ENCODE assay signal across 8 cellular contexts in genomic region chr3:187368765-187369450, GRCh38. TPM values are rescaled to one million over a fixed set of nuclear protein-coding genes. Genes with fewer than 3 reads are reported as not detected.
DNase-seq lines count a peak whose midpoint lies in the region; ATAC-seq, FAIRE-seq and TF ChIP-seq lines count a peak whose summit lies in the region.

No MANE protein-coding gene starts in this region.

- peak overlapping the region in 1 of 2 experiments; percentile 44; a peak in 3 of 4 replicates for H3K4me3 ChIP-seq in SK-N-SH (ENCODE audit: low read depth in 2 of 2, low read length in 1 of 2)
- peak overlapping the region; percentile 44 to 69 (median 59) for H3K4me3 ChIP-seq in spleen

- peak overlapping the region; percentile 81 for H2AFZ ChIP-seq in SK-N-SH (ENCODE audit: low read depth)

- no peak for TF ChIP-seq EP300 in SK-N-SH (IDR thresholded peaks at IDR 0.05; ENCODE audit: borderline replicate concordance in 1 of 2, low read depth in 1 of 2, low read length in 1 of 2)

- DNase-seq in Calu3 (peak; percentile 29), HFFc6 (no peak), SK-N-SH (no peak), globus pallidus (ENCODE audit: low spot score) (peak; percentile 9), spleen (no peak), NK-92 (lab: John Stamatoyannopoulos, UW; ENCODE audit: unreplicated experiment) (no peak), frontal cortex (ENCODE audit: low spot score in 2 of 2) (no peak)

- no peaks in the 10 kb centered on the region for H3K9me2 ChIP-seq in SK-N-SH

- H3K9ac ChIP-seq in SK-N-SH: peak overlapping the region; percentile 36; the same call in 1 of the 2 replicates

- H3K36me3 Mint-ChIP-seq in Calu3 (ENCODE audit: insufficient read depth, unreplicated experiment) (peaks cover 17% of the 10 kb centered on the region), HFFc6 (ENCODE audit: low read depth) (no peaks in the 10 kb centered on the region)

- no peak for FAIRE-seq in frontal cortex (lab: Jason Lieb, UNC)

- no peaks in the 10 kb centered on the region for H3K4me1 ChIP-seq in SK-N-SH (ENCODE audit: control insufficient read depth in 1 of 2, insufficient read depth in 2 of 2, low read depth in 1 of 2, low read length in 1 of 2)
- H3K4me1 ChIP-seq in spleen: peaks cover 11 to 35% (median 25%) of the 10 kb centered on the region in 6 donors

- H3K79me2 ChIP-seq in SK-N-SH (ENCODE audit: insufficient read depth): no peaks in the 10 kb centered on the region

- no peaks in the 10 kb centered on the region for H4K20me1 ChIP-seq in SK-N-SH (ENCODE audit: insufficient read depth)

- intact Hi-C loops in Calu3 (cut with micrococcal nuclease; ENCODE audit: unreplicated experiment) (no loop called here), spleen (cut with DNase I; ENCODE audit: low total_unique reads) (no loop called here)

- peaks cover 3% of the 10 kb centered on the region for H3K9me3 Mint-ChIP-seq in Calu3 (ENCODE audit: low read depth, unreplicated experiment)
- no peaks in the 10 kb centered on the region for H3K9me3 Mint-ChIP-seq in HFFc6

- BruUV-seq in Calu3 (replicated peaks; lab: Mats Ljungman, UMichigan): TSS peak; percentile 91

- H3K27ac Mint-ChIP-seq in Calu3 (ENCODE audit: unreplicated experiment) (peak overlapping the region; percentile 98), HFFc6 (no peak overlapping the region)

- TF ChIP-seq CTCF in Calu3 (IDR thresholded peaks at IDR 0.05; ENCODE audit: unreplicated experiment) (no peak), HFFc6 (IDR thresholded peaks at IDR 0.05) (no peak), SK-N-SH (IDR thresholded peaks at IDR 0.05) (no peak), spleen (IDR thresholded peaks at IDR 0.05 in 8 of 11, conservative IDR thresholded peaks at IDR 0.05 in 3 of 11) (no peak)

- no peaks in the 10 kb centered on the region for H3F3A ChIP-seq in SK-N-SH (replicated peaks; ENCODE audit: insufficient read depth)

- CTCF ChIA-PET in Calu3 (lab: Charles Lee): interaction anchor here (0.6 to 2.5 kb wide), 7 partner anchors 23 to 1961 kb away, joined by 3 to 13 read pairs (median 5); no protein-coding TSS in a partner anchor
- CTCF ChIA-PET in SK-N-SH (lab: Yijun Ruan, JAX): no interaction called here

- H3K4me1 Mint-ChIP-seq in Calu3 (ENCODE audit: low read depth, unreplicated experiment) (peaks cover 17% of the 10 kb centered on the region), HFFc6 (ENCODE audit: low read depth) (peaks cover 9% of the 10 kb centered on the region; the same call in 1 of the 2 replicates)

- H3K9me3 ChIP-seq in SK-N-SH (no peaks in the 10 kb centered on the region), spleen (peaks cover 0 to 28% (median 0%) of the 10 kb centered on the region in 8 donors)

- H3K27me3 Mint-ChIP-seq in Calu3 (ENCODE audit: unreplicated experiment) (no peaks in the 10 kb centered on the region), HFFc6 (ENCODE audit: insufficient read depth) (peaks cover 18% of the 10 kb centered on the region)

- 27% methylated on average over 4 of the region's 4 CpGs for WGBS in SK-N-SH (ENCODE audit: low lambda C conversion rate)
- WGBS in spleen, 5 donors: 5 to 22% (median 11%) methylated on average over 4 of the region's 4 CpGs

- POLR2A ChIA-PET in SK-N-SH (lab: Yijun Ruan, JAX): no interaction called here

- ATAC-seq in GM18519 (IDR thresholded peaks at IDR 0.05; ENCODE audit: low FRiP score, unreplicated experiment): no peak

- 0 out of 2 replicates have a peak, but pooled peaks cover 10% of the 10 kb centered on the region for H3K27me3 ChIP-seq in SK-N-SH (ENCODE audit: insufficient read depth)
- no peaks in the 10 kb centered on the region for H3K27me3 ChIP-seq in spleen (replicated peaks in 1 of 7)

- TF ChIP-seq RAD21 in SK-N-SH (IDR thresholded peaks at IDR 0.05; ENCODE audit: low read length): no peak

- peak overlapping the region; percentile 79 for H3K4me2 ChIP-seq in SK-N-SH

- H3K4me3 Mint-ChIP-seq in Calu3 (ENCODE audit: low read depth, unreplicated experiment) (peak overlapping the region; percentile 74), HFFc6 (peak overlapping the region; percentile 77)

- H3K27ac ChIP-seq in SK-N-SH (ENCODE audit: low read depth in 2 of 2, low read length in 1 of 2) (no peak overlapping the region), spleen (peak overlapping the region; percentile 80 to 97 (median 90))

- H3K36me3 ChIP-seq in SK-N-SH (replicated peaks in 1 of 2; ENCODE audit: control insufficient read depth in 1 of 2, insufficient read depth in 2 of 2, low read length in 1 of 2) (no peaks in the 10 kb centered on the region), spleen (peaks cover 0 to 38% (median 20%) of the 10 kb centered on the region in 6 donors)

- TF ChIP-seq POLR2A in spleen (IDR thresholded peaks at IDR 0.05): no peak

TF ChIP-seq in SK-N-SH, 30 proteins besides CTCF, POLR2A, EP300 and RAD21:
- TF ChIP-seq, protein P1, sequence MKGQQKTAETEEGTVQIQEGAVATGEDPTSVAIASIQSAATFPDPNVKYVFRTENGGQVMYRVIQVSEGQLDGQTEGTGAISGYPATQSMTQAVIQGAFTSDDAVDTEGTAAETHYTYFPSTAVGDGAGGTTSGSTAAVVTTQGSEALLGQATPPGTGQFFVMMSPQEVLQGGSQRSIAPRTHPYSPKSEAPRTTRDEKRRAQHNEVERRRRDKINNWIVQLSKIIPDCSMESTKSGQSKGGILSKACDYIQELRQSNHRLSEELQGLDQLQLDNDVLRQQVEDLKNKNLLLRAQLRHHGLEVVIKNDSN (IDR thresholded peaks at IDR 0.05; ENCODE audit: borderline replicate concordance, low read depth): no peak
- no peak for TF ChIP-seq FOXJ3 (CRISPR knock-in tag; IDR thresholded peaks at IDR 0.05)
- TF ChIP-seq, protein P2, sequence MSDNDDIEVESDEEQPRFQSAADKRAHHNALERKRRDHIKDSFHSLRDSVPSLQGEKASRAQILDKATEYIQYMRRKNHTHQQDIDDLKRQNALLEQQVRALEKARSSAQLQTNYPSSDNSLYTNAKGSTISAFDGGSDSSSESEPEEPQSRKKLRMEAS (IDR thresholded peaks at IDR 0.05; ENCODE audit: low read depth): no peak
- no peak for TF ChIP-seq RFX5 (IDR thresholded peaks at IDR 0.05; ENCODE audit: low read length)
- TF ChIP-seq NRF1 (IDR thresholded peaks at IDR 0.05; ENCODE audit: low read depth, low read length): no peak
- TF ChIP-seq, protein P3, sequence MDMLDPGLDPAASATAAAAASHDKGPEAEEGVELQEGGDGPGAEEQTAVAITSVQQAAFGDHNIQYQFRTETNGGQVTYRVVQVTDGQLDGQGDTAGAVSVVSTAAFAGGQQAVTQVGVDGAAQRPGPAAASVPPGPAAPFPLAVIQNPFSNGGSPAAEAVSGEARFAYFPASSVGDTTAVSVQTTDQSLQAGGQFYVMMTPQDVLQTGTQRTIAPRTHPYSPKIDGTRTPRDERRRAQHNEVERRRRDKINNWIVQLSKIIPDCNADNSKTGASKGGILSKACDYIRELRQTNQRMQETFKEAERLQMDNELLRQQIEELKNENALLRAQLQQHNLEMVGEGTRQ (IDR thresholded peaks at IDR 0.05; ENCODE audit: borderline replicate concordance, low read depth, low read length): no peak
- TF ChIP-seq GABPA (IDR thresholded peaks at IDR 0.05; ENCODE audit: low read depth): no peak
- TF ChIP-seq YY1 (IDR thresholded peaks at IDR 0.05; ENCODE audit: low read depth): no peak
- TF ChIP-seq GATA2 (CRISPR knock-in tag; IDR thresholded peaks at IDR 0.05): no peak
- TF ChIP-seq ELF1 (IDR thresholded peaks at IDR 0.05): no peak
- TF ChIP-seq FOSL2 (IDR thresholded peaks at IDR 0.05; ENCODE audit: borderline replicate concordance, low read depth): no peak
- no peak for TF ChIP-seq MEF2A (IDR thresholded peaks at IDR 0.05; ENCODE audit: borderline replicate concordance, low read depth)
- TF ChIP-seq JUND (IDR thresholded peaks at IDR 0.05): no peak
- TF ChIP-seq RCOR1 (IDR thresholded peaks at IDR 0.05; ENCODE audit: low read length): no peak
- TF ChIP-seq FOXM1 (IDR thresholded peaks at IDR 0.05; ENCODE audit: low read depth): no peak
- TF ChIP-seq TCF12 (IDR thresholded peaks at IDR 0.05): no peak
- TF ChIP-seq, protein P4, sequence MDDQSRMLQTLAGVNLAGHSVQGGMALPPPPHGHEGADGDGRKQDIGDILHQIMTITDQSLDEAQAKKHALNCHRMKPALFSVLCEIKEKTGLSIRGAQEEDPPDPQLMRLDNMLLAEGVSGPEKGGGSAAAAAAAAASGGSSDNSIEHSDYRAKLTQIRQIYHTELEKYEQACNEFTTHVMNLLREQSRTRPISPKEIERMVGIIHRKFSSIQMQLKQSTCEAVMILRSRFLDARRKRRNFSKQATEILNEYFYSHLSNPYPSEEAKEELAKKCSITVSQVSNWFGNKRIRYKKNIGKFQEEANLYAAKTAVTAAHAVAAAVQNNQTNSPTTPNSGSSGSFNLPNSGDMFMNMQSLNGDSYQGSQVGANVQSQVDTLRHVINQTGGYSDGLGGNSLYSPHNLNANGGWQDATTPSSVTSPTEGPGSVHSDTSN (IDR thresholded peaks at IDR 0.05): no peak
- TF ChIP-seq ZBTB33 (IDR thresholded peaks at IDR 0.05; ENCODE audit: borderline replicate concordance, low read depth): no peak
- no peak for TF ChIP-seq POLR2AphosphoS5 (IDR thresholded peaks at IDR 0.05; ENCODE audit: low read depth, low read length)
- no peak for TF ChIP-seq MXI1 (IDR thresholded peaks at IDR 0.05; ENCODE audit: low read depth, low read length)

RNA-seq across cellular contexts. Expression of gene RTP4, which starts 0.7 kb away (rescaled TPM):
- 12.3 and 21.8 TPM in 2 replicates for total RNA-seq in Calu3 (2022)
- under 1 TPM in 1 of 6 experiments, not detected in 5; 0.13 TPM for total RNA-seq in HFFc6 (2021; fragmentation: NEBNext Ultra II Directional; extraction: Animal tissue kit (Norgen Biotek cat#: 25700))
- 0.16 TPM in 2 replicates for polyA plus RNA-seq in SK-N-SH (2012; rRNA removed)
- polyA plus RNA-seq in SK-N-SH (2012; cell fraction: cytosol; rRNA removed): 0.13 and 0.22 TPM in 2 replicates
- 0.08 and 0.12 TPM in 2 replicates for polyA plus RNA-seq in SK-N-SH (2012; cell fraction: nucleus; rRNA removed)
- 10 to 100 TPM in 4 of 7 donors, 1 to 10 TPM in 3; 8.3 to 15.7 (median 12.1) TPM for total RNA-seq in spleen
- 10 to 100 TPM in 1 of 3 donors, 1 to 10 TPM in 2; 8.2 to 11.7 (median 9.5) TPM for polyA plus RNA-seq in spleen
- total RNA-seq in frontal cortex: not detected

Comparison
In these comparisons a context has a peak if more than half of its experiments do, and no peak if none do; other contexts are left out.
1. DNase-seq: peak in Calu3 (single experiment) and globus pallidus (single experiment); none in HFFc6 (single experiment), SK-N-SH (single experiment), spleen (single experiment), NK-92 (single experiment) and frontal cortex (0 of 2).
2. H3K27ac ChIP-seq: peak in spleen (8 of 8); none in SK-N-SH (0 of 2).